Comparison of ENCODE assay signal across 1 cellular context in the genomic region with DNA sequence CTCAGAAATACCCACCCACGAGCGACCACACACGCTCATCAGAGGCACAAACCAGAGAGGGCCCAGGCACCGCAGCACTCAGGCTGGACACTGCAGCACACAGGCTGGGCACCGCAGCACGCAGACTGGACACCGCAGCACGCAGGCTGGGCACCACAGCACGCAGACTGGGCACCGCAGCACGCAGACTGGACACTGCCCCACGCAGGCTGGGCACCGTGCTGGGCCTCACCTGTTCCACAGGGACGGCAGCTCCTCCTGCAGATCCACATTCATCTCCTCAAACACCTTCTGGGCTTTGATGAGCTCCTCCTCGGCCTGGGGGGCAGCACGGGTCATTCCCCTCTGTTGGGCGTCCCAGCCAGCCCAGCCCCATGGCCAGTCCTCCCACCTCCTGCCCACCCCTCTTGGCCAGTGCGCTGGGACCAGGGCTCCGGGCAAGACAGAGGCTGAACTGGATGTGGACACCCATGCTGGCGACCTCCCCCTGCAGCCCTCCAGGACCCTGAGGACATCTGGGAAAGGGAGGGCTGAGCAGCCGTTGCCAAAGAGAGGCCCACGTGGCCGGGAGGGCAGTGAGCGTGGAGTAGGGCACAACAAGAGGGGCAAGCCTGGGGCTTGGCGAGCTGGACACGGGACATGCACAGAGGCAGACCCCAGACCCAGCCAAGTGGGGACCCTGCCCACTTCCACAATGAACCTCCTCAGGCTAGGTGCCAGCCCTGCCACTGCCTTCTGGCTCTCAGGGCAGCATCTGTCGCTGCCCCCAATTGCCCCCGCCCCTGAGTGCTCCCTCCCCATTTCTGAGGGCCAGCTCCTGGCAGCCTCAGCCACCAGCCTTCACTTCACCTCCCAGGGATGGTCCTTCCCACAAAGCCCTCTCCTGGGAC.
TF ChIP-seq lines count a peak whose summit lies in the region.

No MANE protein-coding gene starts in this region.

TF ChIP-seq in WTC11, 78 proteins besides CTCF, POLR2A, EP300 and RAD21 (continued from another document):
- TF ChIP-seq STAT6 (CRISPR knock-in tag; conservative IDR thresholded peaks at IDR 0.05; ENCODE audit: low read depth): no peak
- TF ChIP-seq CREM (CRISPR knock-in tag; IDR thresholded peaks at IDR 0.05): no peak
- TF ChIP-seq PREB (CRISPR knock-in tag; IDR thresholded peaks at IDR 0.05; ENCODE audit: borderline replicate concordance): no peak
- TF ChIP-seq KAT7 (CRISPR knock-in tag; IDR thresholded peaks at IDR 0.05; ENCODE audit: borderline replicate concordance): no peak
- no peak for TF ChIP-seq ZNF219 (CRISPR knock-in tag; IDR thresholded peaks at IDR 0.05; ENCODE audit: borderline replicate concordance)
- no peak for TF ChIP-seq ZNF121 (CRISPR knock-in tag; IDR thresholded peaks at IDR 0.05)
- no peak for TF ChIP-seq TCF7 (CRISPR knock-in tag; IDR thresholded peaks at IDR 0.05; ENCODE audit: low read depth)
- no peak for TF ChIP-seq CDX4 (CRISPR knock-in tag; IDR thresholded peaks at IDR 0.05; ENCODE audit: borderline replicate concordance)
- no peak for TF ChIP-seq ZNF396 (CRISPR knock-in tag; IDR thresholded peaks at IDR 0.05; ENCODE audit: borderline replicate concordance)
